1 cellular context compared by ENCODE assay signal in the genomic region with DNA sequence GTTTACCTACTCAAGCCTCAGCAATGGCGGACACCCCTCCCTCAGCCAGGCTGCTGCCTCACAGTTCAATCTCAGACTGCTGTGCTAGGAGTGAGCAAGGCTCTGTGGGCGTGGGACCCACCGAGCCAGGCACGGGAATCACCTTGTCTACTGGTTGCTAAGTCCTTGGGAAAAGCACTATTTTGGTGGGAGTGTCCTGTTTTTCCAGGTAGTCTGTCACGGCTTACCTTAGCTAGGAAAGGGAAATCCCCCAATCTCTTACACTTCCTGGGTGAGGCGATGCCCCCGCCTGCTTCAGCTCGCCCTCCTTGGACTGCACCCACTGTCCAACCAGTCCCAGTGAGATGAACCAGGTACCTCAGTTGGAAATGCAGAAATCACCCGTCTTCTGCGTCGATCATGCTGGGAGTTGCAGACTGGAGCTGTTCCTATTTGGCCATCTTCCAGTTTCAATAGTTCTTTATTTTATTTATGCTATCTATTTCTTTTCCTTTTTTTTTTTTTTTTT.
TF ChIP-seq lines count a peak whose summit lies in the region.

A gene with protein sequence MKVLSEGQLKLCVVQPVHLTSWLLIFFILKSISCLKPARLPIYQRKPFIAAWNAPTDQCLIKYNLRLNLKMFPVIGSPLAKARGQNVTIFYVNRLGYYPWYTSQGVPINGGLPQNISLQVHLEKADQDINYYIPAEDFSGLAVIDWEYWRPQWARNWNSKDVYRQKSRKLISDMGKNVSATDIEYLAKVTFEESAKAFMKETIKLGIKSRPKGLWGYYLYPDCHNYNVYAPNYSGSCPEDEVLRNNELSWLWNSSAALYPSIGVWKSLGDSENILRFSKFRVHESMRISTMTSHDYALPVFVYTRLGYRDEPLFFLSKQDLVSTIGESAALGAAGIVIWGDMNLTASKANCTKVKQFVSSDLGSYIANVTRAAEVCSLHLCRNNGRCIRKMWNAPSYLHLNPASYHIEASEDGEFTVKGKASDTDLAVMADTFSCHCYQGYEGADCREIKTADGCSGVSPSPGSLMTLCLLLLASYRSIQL (plus strand): TSS at position 458 of the 508 bp plus-strand sequence. CDS start 23,105 bp downstream, outside the sequence.

TF ChIP-seq in H1, 55 proteins besides CTCF, POLR2A, EP300 and RAD21:
- TF ChIP-seq SP2 (IDR thresholded peaks at IDR 0.05; ENCODE audit: low read length) (no peak), JUND (IDR thresholded peaks at IDR 0.05; ENCODE audit: low read length) (no peak), HDAC2 (IDR thresholded peaks at IDR 0.05; ENCODE audit: borderline replicate concordance in 1 of 2, low read depth in 2 of 2, low read length in 2 of 2) (no peak), EGR1 (IDR thresholded peaks at IDR 0.05; ENCODE audit: borderline replicate concordance, low read depth, low read length) (no peak), POLR2AphosphoS5 (IDR thresholded peaks at IDR 0.05; ENCODE audit: low read depth, low read length) (no peak), SP1 (IDR thresholded peaks at IDR 0.05; ENCODE audit: low read depth, low read length) (no peak), KDM5A (IDR thresholded peaks at IDR 0.05; ENCODE audit: low read length) (no peak), PHF8 (conservative IDR thresholded peaks at IDR 0.05; ENCODE audit: low read depth, low read length) (no peak), CHD1 (IDR thresholded peaks at IDR 0.05; ENCODE audit: low read depth, low read length) (no peak), ZNF274 (IDR thresholded peaks at IDR 0.05; ENCODE audit: borderline replicate concordance, extremely low read depth, low read length) (no peak)
TF ChIP-seq in H1: peak in this region for 0.
